In the genomic region with DNA sequence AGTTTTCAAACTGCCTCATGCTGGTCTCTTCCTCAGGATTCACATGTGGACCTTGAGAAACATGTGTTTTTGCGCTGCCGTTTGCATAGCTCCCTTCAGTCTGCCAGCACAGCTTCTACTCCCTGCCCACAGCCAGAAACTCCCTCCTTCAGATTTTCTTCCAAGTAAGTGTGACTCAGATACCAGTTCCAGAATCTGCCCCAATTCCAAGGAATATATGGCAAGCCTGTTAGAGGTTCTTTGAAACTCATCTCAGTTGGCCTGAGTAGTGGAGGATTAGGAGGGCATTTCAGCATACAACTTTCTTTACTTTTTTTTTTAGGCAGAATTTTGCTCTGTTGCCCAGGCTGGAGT, we compare ENCODE assay signal across 16 cellular contexts.
DNase-seq lines count a peak whose midpoint lies in the region; ATAC-seq and TF ChIP-seq lines count a peak whose summit lies in the region.
"Had no signal": no experiment of that assay in that cellular context is flagged by ENCODE, and none has a peak within 500 bp of the region (broad histone marks: within the 10 kb centered on the region; RNA-seq: fewer than 3 reads in every experiment).

No MANE protein-coding gene starts in this region.

- peak overlapping the region; percentile 37 for H3K4me2 ChIP-seq in skeletal muscle satellite cell (ENCODE audit: low read length)
- H3K4me2 ChIP-seq in OCI-LY7 (ENCODE audit: low read length): no peak overlapping the region

- peak overlapping the region; percentile 5 for H3K9ac ChIP-seq in skeletal muscle satellite cell (ENCODE audit: low read depth, low read length)

- ATAC-seq in RWPE2 (ENCODE audit: low read depth): no peak
- ATAC-seq in GM21526 (IDR thresholded peaks at IDR 0.05; ENCODE audit: low FRiP score, unreplicated experiment): no peak
- no peak for ATAC-seq in HG02884 (IDR thresholded peaks at IDR 0.05; ENCODE audit: unreplicated experiment)
- no peak for ATAC-seq in HG02623 (IDR thresholded peaks at IDR 0.05; ENCODE audit: unreplicated experiment)
- ATAC-seq: natural killer cell treated with Interleukin-12 subunit alpha and Interleukin-12 subunit beta and Interleukin-15 and Interleukin-18, amount 100 ng/mL, for 72 hours; stimulated activated naive CD8-positive, alpha-beta T cell treated with anti-CD3 and anti-CD28 coated beads, Interleukin-15, Interleukin-2, amounts not matched to agents 100 U/mL and 50 U/mL, for 24 hours; T-cell had no signal

- H3K27ac ChIP-seq in RWPE2 (ENCODE audit: poor library complexity, severe bottlenecking) (peak overlapping the region; percentile 98), OCI-LY7 (ENCODE audit: low read depth, low read length, poor library complexity, severe bottlenecking) (no peak overlapping the region)

- H3K9me2 ChIP-seq in OCI-LY7 (ENCODE audit: insufficient read depth, low read length): no peaks in the 10 kb centered on the region

- H3K4me1 ChIP-seq in RWPE2 (ENCODE audit: insufficient read depth, poor library complexity, severe bottlenecking) (peaks cover 28% of the 10 kb centered on the region), skeletal muscle satellite cell (ENCODE audit: control insufficient read depth, insufficient read depth, low read length) (peaks cover 38% of the 10 kb centered on the region), OCI-LY7 (ENCODE audit: insufficient read depth, low read length, poor library complexity, severe bottlenecking) (peaks cover 4% of the 10 kb centered on the region)

- no peak for TF ChIP-seq CTCF in RWPE2 (IDR thresholded peaks at IDR 0.05; ENCODE audit: poor library complexity, severe bottlenecking)
- no peak for TF ChIP-seq CTCF in OCI-LY7 (conservative IDR thresholded peaks at IDR 0.05; ENCODE audit: low read length)

- intact Hi-C loops in OCI-LY7 (cut with micrococcal nuclease; ENCODE audit: unreplicated experiment): no loop called here

- H4K20me1 ChIP-seq in OCI-LY7 (ENCODE audit: insufficient read depth, low read length): no peaks in the 10 kb centered on the region

- POLR2A ChIA-PET in OCI-LY7 (lab: Charles Lee): interaction anchor here (0.6 kb wide), 1 partner anchor 9 kb away, joined by 3 read pairs; no protein-coding TSS in a partner anchor

- no peaks in the 10 kb centered on the region for H3K79me2 ChIP-seq in OCI-LY7 (ENCODE audit: insufficient read depth, low read depth, low read length)

- H3K4me3 ChIP-seq in RWPE2 (ENCODE audit: severe bottlenecking): no peak overlapping the region
- peak overlapping the region; percentile 32 for H3K4me3 ChIP-seq in skeletal muscle satellite cell (ENCODE audit: low read length)
- no peak overlapping the region for H3K4me3 ChIP-seq in OCI-LY7 (ENCODE audit: low read depth, low read length, poor library complexity, severe bottlenecking)

- H2AFZ ChIP-seq in OCI-LY7 (ENCODE audit: low read length): no peak overlapping the region

- H3K27me3 ChIP-seq in RWPE2 (ENCODE audit: insufficient read depth, poor library complexity, severe bottlenecking): no peaks in the 10 kb centered on the region
- H3K27me3 ChIP-seq in skeletal muscle satellite cell (ENCODE audit: control insufficient read depth, insufficient read depth, low read length): no peaks in the 10 kb centered on the region

- CTCF ChIA-PET in OCI-LY7 (lab: Charles Lee; ENCODE audit: unreplicated experiment): no interaction called here

- DNase-seq in GM03348 (ENCODE audit: low spot score): peak; percentile 83
- DNase-seq in RWPE2 (ENCODE audit: low spot score): no peak
- DNase-seq in fibroblast of peridontal ligament (ENCODE audit: extremely low read depth): peak; percentile 97
- no peak for DNase-seq in OCI-LY7 (ENCODE audit: low spot score)
- DNase-seq: activated CD4-positive, CD25-positive, alpha-beta regulatory T cell; activated naive CD8-positive, alpha-beta T cell treated with anti-CD3 and anti-CD28 coated beads for 36 hours; NCI-H1048; NCI-H345; OCI-M1; stimulated activated naive CD8-positive, alpha-beta T cell treated with anti-CD3 and anti-CD28 coated beads, Interleukin-15, Interleukin-2, amounts not matched to agents 100 U/mL and 50 U/mL, for 24 hours; T-cell had no signal

- H3K9me3 ChIP-seq in RWPE2 (ENCODE audit: severe bottlenecking) (no peaks in the 10 kb centered on the region), skeletal muscle satellite cell (replicated peaks; ENCODE audit: low read length) (no peaks in the 10 kb centered on the region), OCI-LY7 (ENCODE audit: low read length) (no peaks in the 10 kb centered on the region)

- H3K36me3 ChIP-seq in RWPE2 (ENCODE audit: low read depth): no peaks in the 10 kb centered on the region
- no peaks in the 10 kb centered on the region for H3K36me3 ChIP-seq in skeletal muscle satellite cell (ENCODE audit: insufficient read depth, low read length)
- no peaks in the 10 kb centered on the region for H3K36me3 ChIP-seq in OCI-LY7 (ENCODE audit: insufficient read depth, low read length)

- no TSS peak for BruUV-seq in OCI-LY7 (replicated peaks; lab: Mats Ljungman, UMichigan)

Comparison
In these comparisons a context has a peak if more than half of its experiments do, and no peak if none do; other contexts are left out.
1. DNase-seq: peak in GM03348 (single experiment) and fibroblast of peridontal ligament (single experiment); none in RWPE2 (single experiment) and OCI-LY7 (single experiment).